Comparison of ENCODE assay signal across 21 cellular contexts in genomic region chr1:186566140-186566850, GRCh38.
DNase-seq lines count a peak whose midpoint lies in the region; ATAC-seq and TF ChIP-seq lines count a peak whose summit lies in the region.
"Had no signal": no experiment of that assay in that cellular context is flagged by ENCODE, and none has a peak within 500 bp of the region (broad histone marks: within the 10 kb centered on the region; RNA-seq: fewer than 3 reads in every experiment).

No MANE protein-coding gene starts in this region.

- no peaks in the 10 kb centered on the region for H3K27me3 ChIP-seq in MG63

- no peaks in the 10 kb centered on the region for H3K27me3 Mint-ChIP-seq in stimulated activated naive CD8-positive, alpha-beta T cell treated with anti-CD3 and anti-CD28 coated beads, Interleukin-15, amount 100 ng/mL, for 72 hours

- no peak overlapping the region for H3K27ac ChIP-seq in RWPE1
- H3K27ac ChIP-seq: PC-9, SK-N-MC had no signal

- ATAC-seq in stimulated activated naive CD8-positive, alpha-beta T cell treated with anti-CD3 and anti-CD28 coated beads, Interleukin-15, Interleukin-2, amounts not matched to agents 100 U/mL and 50 U/mL, for 24 hours = peak; percentile 61
- no peak for ATAC-seq in stimulated activated naive CD8-positive, alpha-beta T cell treated with anti-CD3 and anti-CD28 coated beads, Interleukin-15, amount 100 ng/mL, for 72 hours

- H3K4me1 Mint-ChIP-seq in stimulated activated naive CD8-positive, alpha-beta T cell treated with anti-CD3 and anti-CD28 coated beads, Interleukin-15, amount 100 ng/mL, for 72 hours = peaks cover under 1% of the 10 kb centered on the region
- H3K4me1 Mint-ChIP-seq: CD14-positive monocyte, nephron progenitor cell had no signal

- H3K36me3 ChIP-seq in MG63 = no peaks in the 10 kb centered on the region

- H3K27ac Mint-ChIP-seq in stimulated activated naive CD8-positive, alpha-beta T cell treated with anti-CD3 and anti-CD28 coated beads, Interleukin-15, amount 100 ng/mL, for 72 hours = no peak overlapping the region
- H3K27ac Mint-ChIP-seq: CD14-positive monocyte, nephron progenitor cell had no signal

- DNase-seq in stimulated activated naive CD8-positive, alpha-beta T cell treated with anti-CD3 and anti-CD28 coated beads, Interleukin-15, Interleukin-2, amounts not matched to agents 100 U/mL and 50 U/mL, for 24 hours = no peak
- DNase-seq in stimulated activated naive CD8-positive, alpha-beta T cell treated with anti-CD3 and anti-CD28 coated beads, Interleukin-15, amount 100 ng/mL, for 72 hours = no peak
- DNase-seq in RWPE1 (ENCODE audit: low spot score) (peak; percentile 11), fibroblast of mammary gland (ENCODE audit: low read depth) (peak; percentile 21), T-helper 2 cell (no peak), Kasumi-1 (lab: John Stamatoyannopoulos, UW) (no peak), MG63 (no peak), ecto neural progenitor cell (ENCODE audit: low spot score) (no peak)
- DNase-seq: activated CD4-positive, CD25-positive, alpha-beta regulatory T cell treated with anti-CD3 and anti-CD28 coated beads, Interleukin-2, amount 50 U/mL, for 72 hours; central memory CD4-positive, alpha-beta T cell; DMS153; effector memory CD4-positive, alpha-beta T cell; hippocampal formation; kidney; NCI-H1048; NCI-H2107; NCI-H524 treated with DMSO at 0.1 percent for 48 hours; nephron progenitor cell; PC-9 had no signal

- no peaks in the 10 kb centered on the region for H3K9me3 ChIP-seq in MG63

- CTCF ChIA-PET in RWPE1 (lab: Yijun Ruan, JAX) = no interaction called here

- POLR2A ChIA-PET in RWPE1 (lab: Yijun Ruan, JAX; ENCODE audit: low non-redundant PET) = no interaction called here

- no peak overlapping the region for H3K4me3 Mint-ChIP-seq in stimulated activated naive CD8-positive, alpha-beta T cell treated with anti-CD3 and anti-CD28 coated beads, Interleukin-15, amount 100 ng/mL, for 72 hours
- H3K4me3 Mint-ChIP-seq: CD14-positive monocyte, nephron progenitor cell had no signal

- H3K4me3 ChIP-seq in fibroblast of mammary gland (ENCODE audit: control insufficient read depth, low read depth, low read length) (no peak overlapping the region), MG63 (no peak overlapping the region)
- H3K4me3 ChIP-seq: PC-9, SK-N-MC had no signal

- no peaks in the 10 kb centered on the region for H3K9me3 Mint-ChIP-seq in stimulated activated naive CD8-positive, alpha-beta T cell treated with anti-CD3 and anti-CD28 coated beads, Interleukin-15, amount 100 ng/mL, for 72 hours
- H3K9me3 Mint-ChIP-seq: CD14-positive monocyte, nephron progenitor cell had no signal

- TF ChIP-seq CTCF in RWPE1 (conservative IDR thresholded peaks at IDR 0.05; ENCODE audit: low read depth) (no peak), fibroblast of mammary gland (conservative IDR thresholded peaks at IDR 0.05; ENCODE audit: control insufficient read depth, insufficient read depth, low read depth, low read length) (no peak)

Comparison
In these comparisons a context has a peak if more than half of its experiments do, and no peak if none do; other contexts are left out.
1. DNase-seq: peak in RWPE1 (single experiment) and fibroblast of mammary gland (single experiment); none in stimulated activated naive CD8-positive, alpha-beta T cell treated with anti-CD3 and anti-CD28 coated beads, Interleukin-15, Interleukin-2, amounts not matched to agents 100 U/mL and 50 U/mL, for 24 hours (single experiment), stimulated activated naive CD8-positive, alpha-beta T cell treated with anti-CD3 and anti-CD28 coated beads, Interleukin-15, amount 100 ng/mL, for 72 hours (0 of 2), T-helper 2 cell (0 of 5), Kasumi-1 (0 of 2), MG63 (single experiment) and ecto neural progenitor cell (single experiment).